ENCODE assay signal across 27 cellular contexts in genomic region chr1:39917825-39918224, GRCh38. TPM values are rescaled to one million over a fixed set of nuclear protein-coding genes. Genes with fewer than 3 reads are reported as not detected.
A peak's percentile ranks its signal among the peaks of the same experiment; 100 is the strongest.
DNase-seq lines count a peak whose midpoint lies in the region; ATAC-seq, FAIRE-seq and TF ChIP-seq lines count a peak whose summit lies in the region.
"Had no signal": no experiment of that assay in that cellular context is flagged by ENCODE, and none has a peak within 500 bp of the region (broad histone marks: within the 10 kb centered on the region; RNA-seq: fewer than 3 reads in every experiment).

No MANE protein-coding gene starts in this region.

- H3F3A ChIP-seq in GM23338 (replicated peaks; ENCODE audit: low read depth) = peaks cover 9% of the 10 kb centered on the region; the same call in 1 of the 2 replicates

- H3K27me3 Mint-ChIP-seq in GM23338 (ENCODE audit: insufficient read depth, low read depth, poor library complexity) = peaks cover 2% of the 10 kb centered on the region
- H3K27me3 Mint-ChIP-seq: activated CD8-positive, alpha-beta T cell treated with anti-CD3 and anti-CD28 coated beads for 36 hours had no signal

- H3K27ac Mint-ChIP-seq in GM23338 = no peak overlapping the region
- H3K27ac Mint-ChIP-seq: activated CD8-positive, alpha-beta T cell treated with anti-CD3 and anti-CD28 coated beads for 36 hours; activated naive CD8-positive, alpha-beta T cell treated with anti-CD3 and anti-CD28 coated beads for 36 hours; brain; CD8-positive, alpha-beta T cell had no signal

- H3K4me1 ChIP-seq in GM23338 (ENCODE audit: insufficient read depth) (peaks cover 12% of the 10 kb centered on the region), mucosa of descending colon (ENCODE audit: low read depth) (no peaks in the 10 kb centered on the region)
- H3K4me1 ChIP-seq: sigmoid colon, thyroid gland had no signal

- FAIRE-seq in GM12891 (lab: Jason Lieb, UNC) = no peak
- FAIRE-seq: GM19239 had no signal

- H3K4me3 Mint-ChIP-seq in GM23338 = no peak overlapping the region
- H3K4me3 Mint-ChIP-seq: activated CD8-positive, alpha-beta T cell treated with anti-CD3 and anti-CD28 coated beads for 36 hours; activated naive CD8-positive, alpha-beta T cell treated with anti-CD3 and anti-CD28 coated beads for 36 hours; activated T-cell treated with anti-CD3 and anti-CD28 coated beads, Interleukin-2, amount 50 U/mL, for 4 hours; brain; CD8-positive, alpha-beta T cell had no signal

- no peaks in the 10 kb centered on the region for H3K36me3 Mint-ChIP-seq in GM23338 (ENCODE audit: low read depth)
- H3K36me3 Mint-ChIP-seq: activated naive CD8-positive, alpha-beta T cell treated with anti-CD3 and anti-CD28 coated beads for 36 hours; brain; CD8-positive, alpha-beta T cell had no signal

- H3K9me2 ChIP-seq in GM23338 (ENCODE audit: insufficient read depth) = no peaks in the 10 kb centered on the region

- H3K36me3 ChIP-seq in GM23338 (ENCODE audit: insufficient read depth) (no peaks in the 10 kb centered on the region), WERI-Rb-1 (no peaks in the 10 kb centered on the region), mucosa of descending colon (ENCODE audit: low read depth) (no peaks in the 10 kb centered on the region)
- H3K36me3 ChIP-seq: sigmoid colon, thyroid gland had no signal

- no peaks in the 10 kb centered on the region for H4K20me1 ChIP-seq in GM23338 (replicated peaks; ENCODE audit: insufficient read depth)

- no peaks in the 10 kb centered on the region; the same call in 2 of the 3 replicates for H3K9me3 Mint-ChIP-seq in GM23338
- H3K9me3 Mint-ChIP-seq: activated CD8-positive, alpha-beta T cell treated with anti-CD3 and anti-CD28 coated beads for 36 hours; activated naive CD8-positive, alpha-beta T cell treated with anti-CD3 and anti-CD28 coated beads for 36 hours; activated T-cell treated with anti-CD3 and anti-CD28 coated beads, Interleukin-2, amount 50 U/mL, for 4 hours; CD8-positive, alpha-beta T cell had no signal

- H3K27ac ChIP-seq in GM23338 (ENCODE audit: low read depth) = no peak overlapping the region
- no peak overlapping the region for H3K27ac ChIP-seq in WERI-Rb-1
- H3K27ac ChIP-seq: sigmoid colon, thyroid gland, VCaP had no signal

- H3K27me3 ChIP-seq in GM23338 (ENCODE audit: insufficient read depth) = no peaks in the 10 kb centered on the region
- no peaks in the 10 kb centered on the region for H3K27me3 ChIP-seq in WERI-Rb-1 (ENCODE audit: insufficient read depth, low read depth, severe bottlenecking)
- H3K27me3 ChIP-seq: thyroid gland had no signal

- ATAC-seq in GM23338 = peak; percentile 19
- ATAC-seq in mucosa of descending colon = no peak
- ATAC-seq: activated CD8-positive, alpha-beta T cell treated with anti-CD3 and anti-CD28 coated beads for 36 hours; activated T-cell treated with anti-CD3 and anti-CD28 coated beads, Interleukin-2, amount 50 U/mL, for 4 hours; CD8-positive, alpha-beta T cell; left ventricle myocardium superior; Right ventricle myocardium inferior had no signal

- no peak for TF ChIP-seq POLR2A in GM12891 (IDR thresholded peaks at IDR 0.05; ENCODE audit: low read depth, low read length)

- no peak overlapping the region for H3K4me2 ChIP-seq in GM23338

- no peak for DNase-seq in AG09309 (ENCODE audit: low read depth)
- peak; percentile 70 for DNase-seq in GM23338 (ENCODE audit: low spot score)
- peak; percentile 17 for DNase-seq in WERI-Rb-1
- DNase-seq in fibroblast of villous mesenchyme (ENCODE audit: low read depth) = peak; percentile 22
- no peak for DNase-seq in activated CD4-positive, alpha-beta T cell treated with anti-CD3 and anti-CD28 coated beads for 48 hours
- DNase-seq in GM12891 (ENCODE audit: insufficient read length, low spot score) = no peak
- no peak for DNase-seq in mucosa of descending colon
- no peak for DNase-seq in activated naive CD4-positive, alpha-beta T cell treated with Interleukin-2 at 50 U/mL for 16 hours
- DNase-seq: ACHN; activated CD8-positive, alpha-beta T cell treated with anti-CD3 and anti-CD28 coated beads for 36 hours; activated naive CD8-positive, alpha-beta T cell treated with anti-CD3 and anti-CD28 coated beads for 36 hours; activated T-cell treated with anti-CD3 and anti-CD28 coated beads, Interleukin-2, amount 50 U/mL, for 4 hours; CD8-positive, alpha-beta T cell; dermis blood vessel endothelial cell; DMS79; Karpas-422; left ventricle myocardium superior; NCI-H1105 treated with DMSO at 0.1 percent for 48 hours; NCI-H2227 treated with DMSO at 0.1 percent for 48 hours; sigmoid colon; stimulated activated naive CD4-positive, alpha-beta T cell; T-helper 1 cell; thyroid gland had no signal

- peaks cover 15% of the 10 kb centered on the region for H3K4me1 Mint-ChIP-seq in GM23338

- intact Hi-C loops in mucosa of descending colon (cut with DNase I, micrococcal nuclease) = loop anchor here (10.0 kb wide), 1 partner anchor 57 kb away; no protein-coding TSS in a partner anchor

- TF ChIP-seq CTCF in AG09309 (IDR thresholded peaks at IDR 0.05; ENCODE audit: control insufficient read depth, insufficient read depth, low read depth, low read length, missing control alignments) (peak; percentile 33), GM23338 (conservative IDR thresholded peaks at IDR 0.05; ENCODE audit: low read depth in 2 of 2) (peak; percentile 41 to 70; a peak in 3 of 4 replicates), WERI-Rb-1 (IDR thresholded peaks at IDR 0.05; ENCODE audit: low read depth, low read length) (no peak), fibroblast of villous mesenchyme (IDR thresholded peaks at IDR 0.05; ENCODE audit: insufficient read depth, low read depth, low read length) (peak; percentile 14), mucosa of descending colon (IDR thresholded peaks at IDR 0.05) (no peak)

- no peaks in the 10 kb centered on the region for H3K79me2 ChIP-seq in GM23338 (replicated peaks; ENCODE audit: insufficient read depth)

- H2AFZ ChIP-seq in GM23338 = peak overlapping the region; percentile 72; the same call in 1 of the 2 replicates

- H3K4me3 ChIP-seq in AG09309 (ENCODE audit: control insufficient read depth, low read depth, low read length) = no peak overlapping the region
- H3K4me3 ChIP-seq in GM23338 = no peak overlapping the region
- no peak overlapping the region for H3K4me3 ChIP-seq in WERI-Rb-1 (ENCODE audit: low read depth, low read length)
- H3K4me3 ChIP-seq in fibroblast of villous mesenchyme (ENCODE audit: low read depth, low read length) = no peak overlapping the region
- H3K4me3 ChIP-seq in mucosa of descending colon = no peak overlapping the region
- H3K4me3 ChIP-seq: sigmoid colon, thyroid gland had no signal

- H3K9me3 ChIP-seq in WERI-Rb-1 (ENCODE audit: severe bottlenecking) (no peaks in the 10 kb centered on the region), mucosa of descending colon (no peaks in the 10 kb centered on the region)
- H3K9me3 ChIP-seq: sigmoid colon, thyroid gland had no signal

TF ChIP-seq in GM23338, 12 proteins besides CTCF, POLR2A, EP300 and RAD21 (continues in another document):
- TF ChIP-seq EZH2phosphoT487 (IDR thresholded peaks at IDR 0.05; ENCODE audit: unreplicated experiment) = no peak
- TF ChIP-seq POLR2AphosphoS5 (IDR thresholded peaks at IDR 0.05; ENCODE audit: low read depth) = no peak
- TF ChIP-seq CREB1 (CRISPR knock-in tag; IDR thresholded peaks at IDR 0.05; ENCODE audit: low read depth) = no peak
- TF ChIP-seq STAT1 (IDR thresholded peaks at IDR 0.05; ENCODE audit: unreplicated experiment) = no peak
- no peak for TF ChIP-seq ZNF114 (CRISPR knock-in tag; IDR thresholded peaks at IDR 0.05)
- TF ChIP-seq JUNB (IDR thresholded peaks at IDR 0.05; ENCODE audit: unreplicated experiment) = no peak

TF ChIP-seq in GM12891, 5 proteins besides CTCF, POLR2A, EP300 and RAD21:
- TF ChIP-seq PAX5 (IDR thresholded peaks at IDR 0.05; ENCODE audit: insufficient read depth, low read length, severe bottlenecking) (no peak), SPI1 (IDR thresholded peaks at IDR 0.05; ENCODE audit: low read depth, low read length) (no peak), TAF1 (IDR thresholded peaks at IDR 0.05; ENCODE audit: low read depth, low read length) (no peak)

RNA-seq across cellular contexts. Expression of gene MYCL, which starts 16.1 kb away (rescaled TPM):
- 38.8 and 41.1 TPM in 2 replicates for total RNA-seq in GM23338 (2014; rRNA removed; shearing (Covaris generic))
- polyA plus RNA-seq in GM23338 (2016; fragmentation: Nextera tagmentation; extraction: Ambion mirVana) = 8.2 and 9.1 TPM in 2 replicates
- total RNA-seq in fibroblast of villous mesenchyme = under 0.01 TPM in 1 of 2 replicates, not detected in the other
- 1.2 TPM for polyA plus RNA-seq in GM12891 (2012; ENCODE audit: low read depth, missing spikeins)
- total RNA-seq in mucosa of descending colon = 10 to 100 TPM in 1 of 3 donors, 1 to 10 TPM in 2; 4.2 to 17.2 (median 9.4) TPM

RNA-seq across cellular contexts. Expression of gene TRIT1, which starts 34.5 kb away (rescaled TPM):
- 31.0 and 31.8 TPM in 2 replicates for total RNA-seq in GM23338 (2014; rRNA removed; shearing (Covaris generic))
- 19.4 and 24.3 TPM in 2 replicates for polyA plus RNA-seq in GM23338 (2016; fragmentation: Nextera tagmentation; extraction: Ambion mirVana)
- total RNA-seq in fibroblast of villous mesenchyme = 19.6 and 23.3 TPM in 2 replicates
- polyA plus RNA-seq in GM12891 (2012; ENCODE audit: low read depth, missing spikeins) = 20.9 TPM
- 10 to 100 TPM; 15.5 to 20.7 (median 19.3) TPM for total RNA-seq in mucosa of descending colon

RNA-seq across cellular contexts. Expression of gene MFSD2A, which starts 37.1 kb away (rescaled TPM):
- total RNA-seq in GM23338 (2014; rRNA removed; shearing (Covaris generic)) = 22.1 and 23.9 TPM in 2 replicates
- polyA plus RNA-seq in GM23338 (2016; fragmentation: Nextera tagmentation; extraction: Ambion mirVana) = 16.1 and 17.9 TPM in 2 replicates
- total RNA-seq in fibroblast of villous mesenchyme (2.6 and 6.0 TPM in 2 replicates), mucosa of descending colon (10 to 100 TPM; 11.3 to 29.6 (median 24.4) TPM)
- polyA plus RNA-seq in GM12891 (2012; ENCODE audit: low read depth, missing spikeins) = 10.4 TPM
- total RNA-seq: dermis blood vessel endothelial cell had no signal

Comparison
In these comparisons a context has a peak if more than half of its experiments do, and no peak if none do; other contexts are left out.
1. DNase-seq: peak in GM23338 (single experiment), WERI-Rb-1 (single experiment) and fibroblast of villous mesenchyme (single experiment); none in AG09309 (single experiment), activated CD4-positive, alpha-beta T cell treated with anti-CD3 and anti-CD28 coated beads for 48 hours (single experiment), GM12891 (single experiment), mucosa of descending colon (0 of 3) and activated naive CD4-positive, alpha-beta T cell treated with Interleukin-2 at 50 U/mL for 16 hours (single experiment).
2. CTCF ChIP-seq: peak in AG09309 (single experiment), GM23338 (2 of 2) and fibroblast of villous mesenchyme (single experiment); none in WERI-Rb-1 (single experiment) and mucosa of descending colon (single experiment).